20 cellular contexts compared by ENCODE assay signal in the genomic region with DNA sequence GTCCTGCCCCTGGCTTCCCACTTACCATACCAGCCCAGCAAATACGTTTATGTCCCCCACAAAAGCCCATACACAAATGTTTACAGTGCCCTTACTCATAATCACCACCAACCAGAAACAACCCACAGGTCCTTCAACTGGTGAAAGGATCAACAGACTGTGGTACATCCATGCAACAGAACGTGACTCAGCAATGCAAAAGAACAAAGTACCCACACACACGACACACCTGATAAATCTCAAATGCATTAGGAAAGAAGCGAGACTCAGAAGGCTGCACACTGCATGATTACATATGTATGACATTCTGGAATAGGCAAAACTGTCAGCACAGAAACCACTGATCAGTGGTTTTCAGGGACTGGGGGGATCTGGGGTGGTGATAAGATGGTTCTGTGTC. TPM values are rescaled to one million over a fixed set of nuclear protein-coding genes. Genes with fewer than 3 reads are reported as not detected.
DNase-seq lines count a peak whose midpoint lies in the region; ATAC-seq, FAIRE-seq and TF ChIP-seq lines count a peak whose summit lies in the region.
"Had no signal": no experiment of that assay in that cellular context is flagged by ENCODE, and none has a peak within 500 bp of the region (broad histone marks: within the 10 kb centered on the region; RNA-seq: fewer than 3 reads in every experiment).

No MANE protein-coding gene starts in this region.

- no peak overlapping the region for H3K4me2 ChIP-seq in HepG2 (ENCODE audit: low read depth, low read length)

- H3K9me3 ChIP-seq in HepG2 (ENCODE audit: low read length) = peaks cover 18% of the 10 kb centered on the region
- H3K9me3 ChIP-seq in right lobe of liver = no peaks in the 10 kb centered on the region
- H3K9me3 ChIP-seq in lung (ENCODE audit: control insufficient read depth in 2 of 2, insufficient read depth in 1 of 2, low read length in 1 of 2) = peaks cover 0 to 7% of the 10 kb centered on the region in 2 donors

- TF ChIP-seq EP300 in HepG2 (IDR thresholded peaks at IDR 0.05; ENCODE audit: low read depth in 2 of 2, low read length in 2 of 2) = no peak
- TF ChIP-seq EP300 in HepG2 (CRISPR knock-in tag; IDR thresholded peaks at IDR 0.05; ENCODE audit: borderline replicate concordance) = no peak

- no peak for TF ChIP-seq RAD21 in HepG2 (CRISPR knock-in tag; IDR thresholded peaks at IDR 0.05)

- H3K9ac ChIP-seq in HepG2 (ENCODE audit: insufficient read depth, low read depth, low read length) = no peak overlapping the region

- no peak overlapping the region for H2AFZ ChIP-seq in HepG2 (ENCODE audit: low read length)

- WGBS in HepG2 (ENCODE audit: low lambda C conversion rate) = 2% methylated on average over 4 of the region's 4 CpGs
- WGBS in right lobe of liver (ENCODE audit: insufficient coverage, low coverage, low lambda C conversion rate, missing lambda C conversion rate) = 47% methylated on average over 4 of the region's 4 CpGs
- 74 to 85% methylated on average over 4 of the region's 4 CpGs for WGBS in lung, 2 donors

- no TSS peak for BruUV-seq in HepG2 (replicated peaks; lab: Mats Ljungman, UMichigan)

- POLR2A ChIA-PET in HepG2 (lab: Yijun Ruan, JAX) = no interaction called here

- H3K36me3 ChIP-seq in HepG2 (replicated peaks in 1 of 2; ENCODE audit: control insufficient read depth in 1 of 2, insufficient read depth in 2 of 2, low read length in 2 of 2) = no peaks in the 10 kb centered on the region
- H3K36me3 ChIP-seq in right lobe of liver = no peaks in the 10 kb centered on the region
- H3K36me3 ChIP-seq in lung (ENCODE audit: control insufficient read depth in 2 of 2, insufficient read depth in 2 of 2, low read length in 2 of 2) = no peaks in the 10 kb centered on the region

- H3K4me1 ChIP-seq in HepG2 (ENCODE audit: insufficient read depth, low read length) (no peaks in the 10 kb centered on the region), right lobe of liver (no peaks in the 10 kb centered on the region), lung (ENCODE audit: control insufficient read depth in 2 of 2, insufficient read depth in 2 of 2, low read length in 2 of 2) (peaks cover 0 to 3% of the 10 kb centered on the region in 2 donors)

- TF ChIP-seq CTCF in HepG2 (CRISPR knock-in tag; IDR thresholded peaks at IDR 0.05) (no peak), right lobe of liver (IDR thresholded peaks at IDR 0.05) (no peak), lung (IDR thresholded peaks at IDR 0.05; ENCODE audit: control extremely low read depth, extremely low read depth) (no peak)

- no peak for FAIRE-seq in HepG2 (lab: Jason Lieb, UNC)
- FAIRE-seq: D721Med, GM19239, H54 had no signal

- no peak overlapping the region for H3K4me3 ChIP-seq in HepG2 (replicated peaks in 1 of 3; ENCODE audit: insufficient read depth in 1 of 3, low read depth in 2 of 3, low read length in 3 of 3)
- no peak overlapping the region for H3K4me3 ChIP-seq in right lobe of liver
- no peak overlapping the region for H3K4me3 ChIP-seq in lung

- H4K20me1 ChIP-seq in HepG2 (ENCODE audit: insufficient read depth, low read length) = no peaks in the 10 kb centered on the region

- H3K27ac ChIP-seq in HepG2 (ENCODE audit: extremely low read length, insufficient read depth, low read length) (no peak overlapping the region), right lobe of liver (no peak overlapping the region), lung (ENCODE audit: low read depth in 1 of 2, low read length in 1 of 2) (no peak overlapping the region)
- H3K27ac ChIP-seq: 22Rv1 had no signal

- DNase-seq in DMS53 (lab: John Stamatoyannopoulos, UW) = peak; percentile 23
- DNase-seq in DMS53 treated with DMSO at 0.1 percent for 48 hours (lab: John Stamatoyannopoulos, UW; ENCODE audit: unreplicated experiment) = no peak
- DNase-seq in HepG2 (ENCODE audit: low spot score) = no peak
- DNase-seq in right lobe of liver = no peak
- peak; percentile 5 for DNase-seq in lung (ENCODE audit: low spot score)
- DNase-seq in T-helper 9 cell = no peak
- DNase-seq in GOT3 (lab: John Stamatoyannopoulos, UW) = no peak
- DNase-seq: COR-L47, DMS153, GF-D8 had no signal

- H3K27me3 ChIP-seq in HepG2 (ENCODE audit: control insufficient read depth in 1 of 2, insufficient read depth in 2 of 2, low read length in 2 of 2) (peaks cover 1 to 36% of the 10 kb centered on the region in 2 experiments; a peak in 2 of 5 replicates), right lobe of liver (no peaks in the 10 kb centered on the region), lung (ENCODE audit: control insufficient read depth, insufficient read depth) (peaks cover 4% of the 10 kb centered on the region)

- intact Hi-C loops in HepG2 (cut with micrococcal nuclease; ENCODE audit: unreplicated experiment) (no loop called here), right lobe of liver (cut with DNase I) (no loop called here)

- in situ Hi-C loops in HepG2 (cut with HindIII; ENCODE audit: extremely low pct_ligation_motif_present, low pct_unique_long_range_greater_than_20kb) = loop anchor here (25.0 kb wide), 1 partner anchor 681 kb away; no protein-coding TSS in a partner anchor

- H3K79me2 ChIP-seq in HepG2 (ENCODE audit: insufficient read depth, low read length) = no peaks in the 10 kb centered on the region

- ATAC-seq in HepG2 = no peak
- ATAC-seq in right lobe of liver = no peak
- no peak for ATAC-seq in lung (ENCODE audit: insufficient read depth, low FRiP score)
- no peak for ATAC-seq in HG02759 (IDR thresholded peaks at IDR 0.05; ENCODE audit: unreplicated experiment)
- ATAC-seq: CD8-positive, alpha-beta T cell had no signal

- CTCF ChIA-PET in HepG2 (lab: Yijun Ruan, JAX; ENCODE audit: low intra/inter-chr PET ratio, low total read pairs) = no interaction called here

- TF ChIP-seq POLR2A in HepG2 (IDR thresholded peaks at IDR 0.05; ENCODE audit: insufficient read depth in 1 of 2, low read depth in 2 of 2, low read length in 2 of 2) (no peak), right lobe of liver (IDR thresholded peaks at IDR 0.05) (no peak)

TF ChIP-seq in HepG2, 621 proteins besides CTCF, POLR2A, EP300 and RAD21:
- no peak for TF ChIP-seq AGO1 (IDR thresholded peaks at IDR 0.05; ENCODE audit: low read depth, low read length, poor library complexity, severe bottlenecking)
- no peak for TF ChIP-seq SPEN (CRISPR knock-in tag; IDR thresholded peaks at IDR 0.05; ENCODE audit: low read depth)
- no peak for TF ChIP-seq MYC (CRISPR knock-in tag; IDR thresholded peaks at IDR 0.05; ENCODE audit: borderline replicate concordance)
- peak; percentile 64 for TF ChIP-seq NFE2L2 (IDR thresholded peaks at IDR 0.05; ENCODE audit: low read length)

RNA-seq across cellular contexts. Expression of a gene that starts 20.5 kb away (rescaled TPM):
- not detected in 2 replicates for total RNA-seq in HepG2 (2016; rRNA removed; fragmentation: Illumina TruSeq; extraction: Trizol)
- total RNA-seq in HepG2 (2016; cell fraction: cytosol; rRNA removed; fragmentation: Illumina TruSeq; extraction: Trizol; ENCODE audit: low read depth) = not detected in 2 replicates
- not detected in 2 replicates for total RNA-seq in HepG2 (2016; cell fraction: insoluble cytoplasmic fraction; rRNA removed; fragmentation: Illumina TruSeq; extraction: Trizol)
- total RNA-seq in HepG2 (2016; cell fraction: membrane; rRNA removed; fragmentation: Illumina TruSeq; extraction: Trizol) = not detected in 2 replicates
- not detected in 2 replicates for total RNA-seq in HepG2 (2016; cell fraction: nucleus; rRNA removed; fragmentation: Illumina TruSeq; extraction: Trizol)
- polyA plus RNA-seq in HepG2 (2011; rRNA removed) = not detected in 2 replicates
- not detected in 2 replicates for polyA plus RNA-seq in HepG2 (2011; cell fraction: cytosol; rRNA removed)
- polyA plus RNA-seq in HepG2 (2011; cell fraction: nucleus; rRNA removed) = not detected in 2 replicates
- polyA plus RNA-seq in HepG2 (2012) = not detected in 2 replicates
- polyA plus RNA-seq in HepG2 (2016; cell fraction: cytosol; fragmentation: Illumina TruSeq; extraction: Trizol; ENCODE audit: low read depth) = not detected in 2 replicates
- polyA plus RNA-seq in HepG2 (2016; cell fraction: insoluble cytoplasmic fraction; fragmentation: Illumina TruSeq; extraction: Trizol; ENCODE audit: low read depth) = not detected in 2 replicates
- not detected in 2 replicates for polyA plus RNA-seq in HepG2 (2016; cell fraction: membrane; fragmentation: Illumina TruSeq; extraction: Trizol; ENCODE audit: low read depth)
- polyA plus RNA-seq in HepG2 (2016; cell fraction: nucleus; fragmentation: Illumina TruSeq; extraction: Trizol; ENCODE audit: insufficient read depth, low read depth) = not detected in 2 replicates
- polyA minus RNA-seq in HepG2 (2011; rRNA and poly(A)+ RNA removed; ENCODE audit: low replicate concordance) = not detected in 2 replicates
- not detected in 2 replicates for polyA minus RNA-seq in HepG2 (2011; cell fraction: cytosol; rRNA and poly(A)+ RNA removed)
- not detected in 2 replicates for polyA minus RNA-seq in HepG2 (2011; cell fraction: nucleus; rRNA and poly(A)+ RNA removed)
- total RNA-seq in right lobe of liver = not detected
- not detected for total RNA-seq in lung
- polyA plus RNA-seq in lung = not detected
- total RNA-seq: A673; CD8-positive, alpha-beta T cell; HT-29 had no signal
- polyA plus RNA-seq: BJ, CD14-positive monocyte had no signal

Comparison
In these comparisons a context has a peak if more than half of its experiments do, and no peak if none do; other contexts are left out.
1. DNase-seq: peak in DMS53 (single experiment) and lung (single experiment); none in DMS53 treated with DMSO at 0.1 percent for 48 hours (single experiment), HepG2 (single experiment), right lobe of liver (0 of 3), T-helper 9 cell (single experiment) and GOT3 (single experiment).